ENCODE assay signal across 9 cellular contexts in the genomic region with DNA sequence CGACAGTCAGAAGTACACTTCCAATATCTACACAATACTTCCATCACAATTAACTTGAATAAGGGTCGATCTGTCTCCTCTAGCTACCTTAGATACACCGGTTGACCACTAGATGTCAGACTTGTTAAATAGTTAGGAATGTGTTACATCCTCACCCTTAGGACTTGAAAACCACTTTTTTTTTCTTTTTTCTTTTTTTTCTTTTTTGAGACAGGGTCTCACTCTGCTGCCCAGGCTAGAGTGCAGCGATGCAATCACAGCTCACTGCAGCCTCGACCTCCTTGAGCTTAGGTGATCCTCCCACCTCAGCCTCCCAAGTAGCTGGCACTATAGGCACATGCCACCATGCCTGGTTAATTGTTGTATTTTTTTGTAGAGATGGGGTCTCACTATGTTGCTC.
DNase-seq lines count a peak whose midpoint lies in the region; ATAC-seq and TF ChIP-seq lines count a peak whose summit lies in the region.
"Had no signal": no experiment of that assay in that cellular context is flagged by ENCODE, and none has a peak within 500 bp of the region (broad histone marks: within the 10 kb centered on the region; RNA-seq: fewer than 3 reads in every experiment).

No MANE protein-coding gene starts in this region.

- H3K27ac Mint-ChIP-seq in activated CD8-positive, alpha-beta T cell treated with anti-CD3 and anti-CD28 coated beads for 36 hours, result no peak overlapping the region
- H3K27ac Mint-ChIP-seq: IgD-negative memory B cell had no signal

- peak; percentile 88 for ATAC-seq in GM18867 (IDR thresholded peaks at IDR 0.05; ENCODE audit: unreplicated experiment)
- peak; percentile 85 for ATAC-seq in HG03025 (IDR thresholded peaks at IDR 0.05; ENCODE audit: low FRiP score, unreplicated experiment)
- peak; percentile 53 for ATAC-seq in activated CD8-positive, alpha-beta T cell treated with anti-CD3 and anti-CD28 coated beads for 36 hours

- intact Hi-C loops in activated CD8-positive, alpha-beta T cell treated with anti-CD3 and anti-CD28 coated beads for 36 hours (cut with micrococcal nuclease), result loop anchor here (10.0 kb wide), 1 partner anchor 212 kb away; no protein-coding TSS in a partner anchor
- intact Hi-C loops in posterior cingulate gyrus (cut with DNase I), result loop anchor here (5.0 kb wide), 1 partner anchor 770 kb away; no protein-coding TSS in a partner anchor

- no peak overlapping the region for H3K4me3 Mint-ChIP-seq in activated CD8-positive, alpha-beta T cell treated with anti-CD3 and anti-CD28 coated beads for 36 hours
- H3K4me3 Mint-ChIP-seq: IgD-negative memory B cell had no signal

- H3K9me3 Mint-ChIP-seq in activated CD8-positive, alpha-beta T cell treated with anti-CD3 and anti-CD28 coated beads for 36 hours, result no peaks in the 10 kb centered on the region
- H3K9me3 Mint-ChIP-seq: IgD-negative memory B cell had no signal

- POLR2A ChIA-PET in activated CD8-positive, alpha-beta T cell treated with anti-CD3 and anti-CD28 coated beads for 36 hours (lab: Charles Lee), result interaction anchor here (0.7 kb wide), 1 partner anchor 706 kb away, joined by 3 read pairs; no protein-coding TSS in a partner anchor

- peak; percentile 73 for DNase-seq in Ammon's horn (ENCODE audit: low spot score)
- DNase-seq in NCI-H2029 (lab: John Stamatoyannopoulos, UW), result peak; percentile 10
- DNase-seq in activated CD8-positive, alpha-beta T cell treated with anti-CD3 and anti-CD28 coated beads for 36 hours, result no peak
- peak; percentile 45 for DNase-seq in iPS DF 19.7 (ENCODE audit: low read depth, low spot score)
- DNase-seq in stromal cell of bone marrow (ENCODE audit: low read depth), result peak; percentile 59
- DNase-seq in posterior cingulate gyrus, result no peak

- H3K36me3 Mint-ChIP-seq in activated CD8-positive, alpha-beta T cell treated with anti-CD3 and anti-CD28 coated beads for 36 hours (ENCODE audit: low read depth), result no peaks in the 10 kb centered on the region
- H3K36me3 Mint-ChIP-seq: IgD-negative memory B cell had no signal

- no peaks in the 10 kb centered on the region for H3K27me3 Mint-ChIP-seq in activated CD8-positive, alpha-beta T cell treated with anti-CD3 and anti-CD28 coated beads for 36 hours

- CTCF ChIA-PET in activated CD8-positive, alpha-beta T cell treated with anti-CD3 and anti-CD28 coated beads for 36 hours (lab: Charles Lee), result interaction anchor here (0.6 to 1.2 kb wide), 5 partner anchors 9 to 676 kb away, joined by 3 read pairs; no protein-coding TSS in a partner anchor

- H3K4me1 Mint-ChIP-seq in activated CD8-positive, alpha-beta T cell treated with anti-CD3 and anti-CD28 coated beads for 36 hours (ENCODE audit: low read depth), result no peaks in the 10 kb centered on the region
- H3K4me1 Mint-ChIP-seq: IgD-negative memory B cell had no signal

- peak; percentile 64 for TF ChIP-seq CTCF in activated CD8-positive, alpha-beta T cell treated with anti-CD3 and anti-CD28 coated beads for 36 hours (IDR thresholded peaks at IDR 0.05)

Comparison
In these comparisons a context has a peak if more than half of its experiments do, and no peak if none do; other contexts are left out.
1. DNase-seq: peak in Ammon's horn (single experiment), NCI-H2029 (single experiment), iPS DF 19.7 (single experiment) and stromal cell of bone marrow (single experiment); none in activated CD8-positive, alpha-beta T cell treated with anti-CD3 and anti-CD28 coated beads for 36 hours (single experiment) and posterior cingulate gyrus (0 of 10).
2. Peak in every context shown above with its lines, with median percentiles within 50 percentile points of each other: ATAC-seq.